ENCODE assay signal across 1 cellular context in the genomic region with DNA sequence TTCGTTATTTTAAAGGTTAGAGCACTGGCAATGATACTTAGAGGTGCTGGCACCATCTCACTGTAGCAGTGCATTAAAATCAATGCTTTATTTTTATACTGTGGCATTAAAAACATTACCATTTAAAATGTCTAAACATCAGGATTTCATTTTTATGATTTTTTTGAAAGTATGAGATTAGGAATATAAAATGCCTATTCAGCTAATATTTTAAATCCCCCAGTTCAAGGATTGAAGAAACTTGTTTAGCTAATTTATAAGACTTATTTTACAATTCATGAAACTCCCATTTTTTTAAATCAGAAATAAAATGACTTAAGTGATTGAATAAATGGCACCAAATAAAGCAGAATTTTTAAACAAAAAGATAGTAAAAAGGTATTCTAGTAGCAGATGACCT.
TF ChIP-seq lines count a peak whose summit lies in the region.

No MANE protein-coding gene starts in this region.

TF ChIP-seq in K562, 482 proteins besides CTCF, POLR2A, EP300 and RAD21 (continued from another document):
- TF ChIP-seq MAFG (tag; conservative IDR thresholded peaks at IDR 0.05) = peak; percentile 50
